In the genomic region with DNA sequence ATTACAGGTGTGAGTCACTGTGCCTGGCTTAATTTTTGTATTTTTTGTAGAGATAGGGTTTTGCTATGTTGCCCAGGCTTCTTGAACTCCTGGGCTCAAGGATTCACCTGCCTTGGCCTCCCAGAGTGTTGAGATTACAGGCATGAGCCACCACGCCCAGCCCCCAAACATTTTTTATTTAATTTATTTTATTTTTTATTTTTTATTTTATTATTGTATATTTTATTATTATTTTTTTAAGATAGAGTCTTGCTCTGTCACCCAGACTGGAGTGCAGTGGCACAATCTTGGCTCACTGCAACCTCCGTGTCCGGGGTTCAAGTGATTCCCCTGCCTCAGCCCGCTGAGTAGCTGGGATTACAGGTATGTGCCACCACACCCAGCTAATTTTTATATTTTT, we compare ENCODE assay signal across 1 cellular context.
TF ChIP-seq lines count a peak whose summit lies in the region.

No MANE protein-coding gene starts in this region.

TF ChIP-seq in WTC11, 78 proteins besides CTCF, POLR2A, EP300 and RAD21:
- peak; percentile 94 for TF ChIP-seq HMGA2 (CRISPR knock-in tag; IDR thresholded peaks at IDR 0.05)
